Comparison of ENCODE assay signal across 16 cellular contexts in genomic region chr11:5553347-5553746, GRCh38. TPM values are rescaled to one million over a fixed set of nuclear protein-coding genes. Genes with fewer than 3 reads are reported as not detected.
A peak's percentile ranks its signal among the peaks of the same experiment; 100 is the strongest.
DNase-seq lines count a peak whose midpoint lies in the region; ATAC-seq, FAIRE-seq and TF ChIP-seq lines count a peak whose summit lies in the region.
"Had no signal": no experiment of that assay in that cellular context is flagged by ENCODE, and none has a peak within 500 bp of the region (broad histone marks: within the 10 kb centered on the region; RNA-seq: fewer than 3 reads in every experiment).

No MANE protein-coding gene starts in this region.

- H3K9ac ChIP-seq in Loucy (ENCODE audit: low read depth, low read length, poor library complexity, severe bottlenecking): no peak overlapping the region
- H3K9ac ChIP-seq in K562 (ENCODE audit: insufficient read depth in 1 of 2, low read depth in 2 of 2, low read length in 2 of 2): no peak overlapping the region

- H2AFZ ChIP-seq in Loucy (ENCODE audit: low read length) (no peak overlapping the region), K562 (ENCODE audit: low read depth, low read length) (no peak overlapping the region), osteoblast (ENCODE audit: low read length) (no peak overlapping the region)

- H3K9me3 ChIP-seq in Loucy (ENCODE audit: insufficient read depth, low read depth, low read length): no peaks in the 10 kb centered on the region
- H3K9me3 ChIP-seq in K562 (replicated peaks; ENCODE audit: control insufficient read depth, insufficient read depth, low read depth, low read length): no peaks in the 10 kb centered on the region
- H3K9me3 ChIP-seq in osteoblast (ENCODE audit: low read depth, low read length): no peaks in the 10 kb centered on the region
- H3K9me3 ChIP-seq in pancreas: no peaks in the 10 kb centered on the region
- H3K9me3 ChIP-seq: lower lobe of right lung, thyroid gland had no signal

- H3K4me1 ChIP-seq in Loucy (ENCODE audit: insufficient read depth, low read length, poor library complexity, severe bottlenecking) (no peaks in the 10 kb centered on the region), K562 (replicated peaks in 1 of 2; ENCODE audit: control insufficient read depth in 2 of 2, insufficient read depth in 2 of 2, low read length in 2 of 2) (peaks cover 0 to 14% of the 10 kb centered on the region in 2 experiments; a peak in 3 of 5 replicates), osteoblast (ENCODE audit: insufficient read depth, low read length) (peaks cover 10% of the 10 kb centered on the region), pancreas (no peaks in the 10 kb centered on the region)
- H3K4me1 ChIP-seq: lower lobe of right lung had no signal

- H3K4me3 ChIP-seq in Loucy (ENCODE audit: low read length, poor library complexity, severe bottlenecking): no peak overlapping the region
- H3K4me3 ChIP-seq in K562: no peak overlapping the region
- no peak overlapping the region for H3K4me3 ChIP-seq in osteoblast (ENCODE audit: insufficient read depth, low read length)
- no peak overlapping the region for H3K4me3 ChIP-seq in pancreas
- H3K4me3 ChIP-seq: lower lobe of right lung, thyroid gland had no signal

- DNase-seq in NCI-H510A treated with DMSO at 0.1 percent for 48 hours (lab: John Stamatoyannopoulos, UW) (peak; percentile 7), NCI-H510A (lab: John Stamatoyannopoulos, UW) (no peak), K562 (ENCODE audit: extremely low read depth in 1 of 4, low spot score in 3 of 4) (no peak), osteoblast (ENCODE audit: insufficient read length, low spot score, missing footprints) (no peak), HEK293T (ENCODE audit: extremely low spot score) (no peak), DMS79 treated with DMSO at 0.1 percent for 48 hours (lab: John Stamatoyannopoulos, UW) (no peak), pancreas (no peak)
- DNase-seq: activated CD4-positive, alpha-beta memory T cell treated with anti-CD3 and anti-CD28 coated beads, Interleukin-2, amount 10 ng/mL, durations not matched to agents 7 days and 5 days; lower lobe of right lung; NCI-H2029 treated with DMSO at 0.1 percent for 48 hours; thyroid gland had no signal

- H3K27me3 ChIP-seq in Loucy (ENCODE audit: insufficient read depth, low read length, poor library complexity, severe bottlenecking) (no peaks in the 10 kb centered on the region), K562 (ENCODE audit: control insufficient read depth in 2 of 2, insufficient read depth in 2 of 2, low read length in 2 of 2) (no peaks in the 10 kb centered on the region), osteoblast (ENCODE audit: insufficient read depth, low read length) (peaks cover 4% of the 10 kb centered on the region), pancreas (no peaks in the 10 kb centered on the region)
- H3K27me3 ChIP-seq: thyroid gland had no signal

- no peaks in the 10 kb centered on the region for H3K9me1 ChIP-seq in K562 (ENCODE audit: control insufficient read depth, insufficient read depth, low read length)

- intact Hi-C loops in K562 (cut with micrococcal nuclease): loop anchor here (1.0 to 10.0 kb wide), 4 partner anchors 77 to 429 kb away; partner anchors contain the start of genes OR51M1 and OR51V1
- intact Hi-C loops in pancreas (cut with DNase I): no loop called here

- TF ChIP-seq CTCF in Loucy (conservative IDR thresholded peaks at IDR 0.05; ENCODE audit: low read length) (peak; percentile 31), K562 (IDR thresholded peaks at IDR 0.05 in 2 of 3, conservative IDR thresholded peaks at IDR 0.05 in 1 of 3; ENCODE audit: insufficient read depth in 2 of 3, low read depth in 1 of 3, low read length in 3 of 3) (peak in 1 of 3 experiments; percentile 60; a peak in 2 of 6 replicates), osteoblast (IDR thresholded peaks at IDR 0.05; ENCODE audit: extremely low read depth, low read depth, low read length) (peak; percentile 39), pancreas (IDR thresholded peaks at IDR 0.05) (no peak)

- H3K27ac ChIP-seq in K562 (ENCODE audit: extremely low read depth, low read depth, low read length) (no peak overlapping the region), osteoblast (ENCODE audit: low read depth, low read length) (no peak overlapping the region), pancreas (no peak overlapping the region)
- H3K27ac ChIP-seq: lower lobe of right lung, thyroid gland had no signal

- H3K36me3 ChIP-seq in Loucy (ENCODE audit: insufficient read depth, low read length) (no peaks in the 10 kb centered on the region), K562 (ENCODE audit: control insufficient read depth, insufficient read depth, low read length) (no peaks in the 10 kb centered on the region), osteoblast (ENCODE audit: insufficient read depth, low read length) (no peaks in the 10 kb centered on the region), pancreas (no peaks in the 10 kb centered on the region)
- H3K36me3 ChIP-seq: lower lobe of right lung, thyroid gland had no signal

- H3F3A ChIP-seq in Loucy (ENCODE audit: low read depth): no peaks in the 10 kb centered on the region

- TF ChIP-seq POLR2A in K562 (conservative IDR thresholded peaks at IDR 0.05): no peak

- in situ Hi-C loops in K562 (cut with MboI): no loop called here

- no peak for FAIRE-seq in K562 (lab: Jason Lieb, UNC)
- no peak for FAIRE-seq in pancreas (lab: Jason Lieb, UNC)
- FAIRE-seq: D721Med, endometrium had no signal

- no TSS peak for BruUV-seq in K562 (replicated peaks; lab: Mats Ljungman, UMichigan)

- no peaks in the 10 kb centered on the region for H4K20me1 ChIP-seq in Loucy (ENCODE audit: insufficient read depth, low read length, poor library complexity, severe bottlenecking)
- H4K20me1 ChIP-seq in K562 (replicated peaks; ENCODE audit: control insufficient read depth, insufficient read depth, low read length): no peaks in the 10 kb centered on the region
- no peaks in the 10 kb centered on the region for H4K20me1 ChIP-seq in osteoblast (ENCODE audit: insufficient read depth, low read length)

- no peaks in the 10 kb centered on the region for H3K9me2 ChIP-seq in Loucy (replicated peaks; ENCODE audit: low read depth, low read length)

- POLR2A ChIA-PET in K562 (lab: Yijun Ruan, JAX): interaction anchor here (0.6 kb wide), 1 partner anchor 49 kb away, joined by 3 read pairs; no protein-coding TSS in a partner anchor
- POLR2A ChIA-PET in HEK293T (lab: Yijun Ruan, JAX): no interaction called here

- no peak for TF ChIP-seq EP300 in K562 (IDR thresholded peaks at IDR 0.05; ENCODE audit: low read length)

- no peak; the same call in 2 of the 3 replicates for ATAC-seq in K562
- no peak for ATAC-seq in pancreas
- ATAC-seq: lower lobe of right lung had no signal

- H3K79me2 ChIP-seq in Loucy (ENCODE audit: insufficient read depth, low read length) (no peaks in the 10 kb centered on the region), K562 (ENCODE audit: control insufficient read depth, insufficient read depth, low read length) (no peaks in the 10 kb centered on the region), osteoblast (ENCODE audit: insufficient read depth, low read length) (no peaks in the 10 kb centered on the region)

- CTCF ChIA-PET in K562 (lab: Yijun Ruan, JAX; ENCODE audit: low intra/inter-chr PET ratio) (interaction anchor here (1.1 to 2.4 kb wide), 3 partner anchors 77 to 429 kb away, joined by 3 to 13 read pairs (median 3); no protein-coding TSS in a partner anchor), HEK293T (lab: Yijun Ruan, JAX) (no interaction called here)

- H3K4me2 ChIP-seq in Loucy (ENCODE audit: low read depth, low read length, poor library complexity, severe bottlenecking) (no peak overlapping the region), K562 (ENCODE audit: insufficient read depth, low read length) (no peak overlapping the region), osteoblast (ENCODE audit: insufficient read depth, low read length) (no peak overlapping the region)

- TF ChIP-seq RAD21 in K562 (CRISPR knock-in tag; conservative IDR thresholded peaks at IDR 0.05 in 1 of 2, IDR thresholded peaks at IDR 0.05 in 1 of 2): peak; percentile 48 to 71

RNA-seq across cellular contexts. Expression of gene OR52H1, which starts 5.0 kb away (rescaled TPM):
- 0.60 and 1.5 TPM in 2 replicates for total RNA-seq in K562 (2011; cell fraction: chromatin; rRNA removed; ENCODE audit: low replicate concordance)
- 1.6 TPM in 1 of 2 replicates, not detected in the other for total RNA-seq in K562 (2011; cell fraction: nucleolus; rRNA removed)
- total RNA-seq in K562 (2011; cell fraction: nucleoplasm; rRNA removed): 1.0 and 1.6 TPM in 2 replicates
- total RNA-seq in K562 (2014; rRNA removed): not detected in 2 replicates
- total RNA-seq in K562 (2014; rRNA removed; fragmentation: Illumina TruSeq; extraction: Trizol): 0.15 TPM in 1 of 2 replicates, not detected in the other
- not detected in 2 replicates for total RNA-seq in K562 (2015; rRNA removed; fragmentation: Illumina TruSeq; extraction: Trizol)
- not detected in 2 replicates for total RNA-seq in K562 (2021)
- not detected in 2 replicates for polyA plus RNA-seq in K562 (2011; rRNA removed)
- polyA plus RNA-seq in K562 (2011; cell fraction: cytosol; rRNA removed): not detected in 2 replicates
- 0.11 and 0.13 TPM in 2 replicates for polyA plus RNA-seq in K562 (2011; cell fraction: nucleus; rRNA removed)
- polyA plus RNA-seq in K562 (2012): not detected in 2 replicates
- not detected in 2 replicates for polyA plus RNA-seq in K562 (2014; fragmentation: Illumina TruSeq; extraction: Trizol)
- polyA plus RNA-seq in K562 (2014; fragmentation: Nextera tagmentation; extraction: Ambion mirVana): not detected
- not detected in 2 replicates for polyA plus RNA-seq in K562 (2014; rRNA removed)
- 0.77 and 0.84 TPM in 2 replicates for polyA minus RNA-seq in K562 (2011; rRNA and poly(A)+ RNA removed)
- not detected in 2 replicates for polyA minus RNA-seq in K562 (2011; cell fraction: cytosol; rRNA and poly(A)+ RNA removed)
- 0.81 TPM in 1 of 2 replicates, not detected in the other for polyA minus RNA-seq in K562 (2011; cell fraction: nucleus; rRNA and poly(A)+ RNA removed)
- total RNA-seq in osteoblast: 0.29 and 0.36 TPM in 2 replicates
- under 1 TPM in 4 of 6 donors, not detected in 2; 0.17 to 0.31 (median 0.25) TPM for total RNA-seq in pancreas
- not detected for polyA plus RNA-seq in pancreas
- total RNA-seq: A673; activated CD4-positive, alpha-beta memory T cell treated with anti-CD3 and anti-CD28 coated beads, Interleukin-2, amount 10 ng/mL, durations not matched to agents 7 days and 5 days; activated T-helper 2 cell treated with anti-CD3 and anti-CD28 coated beads, Interferon-gamma antibody, Interleukin-2, Interleukin-4, amounts not matched to agents 10 μg/mL and 5 μg/mL and 100 μg/mL, durations not matched to agents 14 hours and 24 hours and 36 hours had no signal

RNA-seq across cellular contexts. Expression of gene OR52B6, which starts 27.3 kb away (rescaled TPM):
- total RNA-seq in K562 (2011; cell fraction: chromatin; rRNA removed; ENCODE audit: low replicate concordance): not detected in 2 replicates
- not detected in 2 replicates for total RNA-seq in K562 (2011; cell fraction: nucleolus; rRNA removed)
- not detected in 2 replicates for total RNA-seq in K562 (2011; cell fraction: nucleoplasm; rRNA removed)
- total RNA-seq in K562 (2014; rRNA removed): not detected in 2 replicates
- not detected in 2 replicates for total RNA-seq in K562 (2014; rRNA removed; fragmentation: Illumina TruSeq; extraction: Trizol)
- total RNA-seq in K562 (2015; rRNA removed; fragmentation: Illumina TruSeq; extraction: Trizol): not detected in 2 replicates
- not detected in 2 replicates for total RNA-seq in K562 (2021)
- polyA plus RNA-seq in K562 (2011; rRNA removed): not detected in 2 replicates
- not detected in 2 replicates for polyA plus RNA-seq in K562 (2011; cell fraction: cytosol; rRNA removed)
- polyA plus RNA-seq in K562 (2011; cell fraction: nucleus; rRNA removed): not detected in 2 replicates
- polyA plus RNA-seq in K562 (2012): not detected in 2 replicates
- polyA plus RNA-seq in K562 (2014; fragmentation: Illumina TruSeq; extraction: Trizol): not detected in 2 replicates
- not detected for polyA plus RNA-seq in K562 (2014; fragmentation: Nextera tagmentation; extraction: Ambion mirVana)
- not detected in 2 replicates for polyA plus RNA-seq in K562 (2014; rRNA removed)
- not detected in 2 replicates for polyA minus RNA-seq in K562 (2011; rRNA and poly(A)+ RNA removed)
- not detected in 2 replicates for polyA minus RNA-seq in K562 (2011; cell fraction: cytosol; rRNA and poly(A)+ RNA removed)
- not detected in 2 replicates for polyA minus RNA-seq in K562 (2011; cell fraction: nucleus; rRNA and poly(A)+ RNA removed)
- not detected in 2 replicates for total RNA-seq in osteoblast
- not detected for total RNA-seq in pancreas
- polyA plus RNA-seq in pancreas: not detected
- total RNA-seq: A673; activated CD4-positive, alpha-beta memory T cell treated with anti-CD3 and anti-CD28 coated beads, Interleukin-2, amount 10 ng/mL, durations not matched to agents 7 days and 5 days; activated T-helper 2 cell treated with anti-CD3 and anti-CD28 coated beads, Interferon-gamma antibody, Interleukin-2, Interleukin-4, amounts not matched to agents 10 μg/mL and 5 μg/mL and 100 μg/mL, durations not matched to agents 14 hours and 24 hours and 36 hours; lower lobe of right lung; thyroid gland had no signal

RNA-seq across cellular contexts. Expression of gene UBQLNL, which starts 36.8 kb away (rescaled TPM):
- 0.23 and 0.32 TPM in 2 replicates for total RNA-seq in K562 (2011; cell fraction: chromatin; rRNA removed; ENCODE audit: low replicate concordance)
- total RNA-seq in K562 (2011; cell fraction: nucleolus; rRNA removed): 0.33 and 0.53 TPM in 2 replicates
- total RNA-seq in K562 (2011; cell fraction: nucleoplasm; rRNA removed): 0.51 TPM in 1 of 2 replicates, not detected in the other
- total RNA-seq in K562 (2014; rRNA removed) (0.14 and 0.16 TPM in 2 replicates), K562 (2014; rRNA removed; fragmentation: Illumina TruSeq; extraction: Trizol) (0.16 and 0.18 TPM in 2 replicates), K562 (2015; rRNA removed; fragmentation: Illumina TruSeq; extraction: Trizol) (0.11 and 0.14 TPM in 2 replicates), K562 (2021) (0.09 and 0.20 TPM in 2 replicates), osteoblast (0.29 and 0.36 TPM in 2 replicates), pancreas (under 1 TPM; 0.09 to 0.53 (median 0.23) TPM)
- polyA plus RNA-seq in K562 (2011; rRNA removed) (0.14 and 0.20 TPM in 2 replicates), K562 (2014; fragmentation: Illumina TruSeq; extraction: Trizol) (0.06 and 0.27 TPM in 2 replicates), K562 (2014; fragmentation: Nextera tagmentation; extraction: Ambion mirVana) (under 1 TPM; 0.07 to 0.14 TPM), K562 (2014; rRNA removed) (0.24 TPM in 1 of 2 replicates, not detected in the other), pancreas (1 to 10 TPM in 1 of 2 donors, under 1 TPM in 1; 0.53 to 1.0 TPM)
- polyA plus RNA-seq in K562 (2011; cell fraction: cytosol; rRNA removed): 0.07 and 0.13 TPM in 2 replicates
- 0.97 and 1.1 TPM in 2 replicates for polyA plus RNA-seq in K562 (2011; cell fraction: nucleus; rRNA removed)
- 0.14 and 0.86 TPM in 2 replicates for polyA plus RNA-seq in K562 (2012)
- 0.14 and 0.33 TPM in 2 replicates for polyA minus RNA-seq in K562 (2011; rRNA and poly(A)+ RNA removed)
- polyA minus RNA-seq in K562 (2011; cell fraction: cytosol; rRNA and poly(A)+ RNA removed): not detected in 2 replicates
- 0.27 and 0.56 TPM in 2 replicates for polyA minus RNA-seq in K562 (2011; cell fraction: nucleus; rRNA and poly(A)+ RNA removed)
- total RNA-seq: A673 had no signal

RNA-seq across cellular contexts. Expression of gene TRIM6, which starts 43.1 kb away (rescaled TPM):
- 5.8 and 10.9 TPM in 2 replicates for total RNA-seq in K562 (2011; cell fraction: chromatin; rRNA removed; ENCODE audit: low replicate concordance)
- 3.0 and 4.1 TPM in 2 replicates for total RNA-seq in K562 (2011; cell fraction: nucleolus; rRNA removed)
- 5.3 and 7.7 TPM in 2 replicates for total RNA-seq in K562 (2011; cell fraction: nucleoplasm; rRNA removed)
- total RNA-seq in K562 (2014; rRNA removed) (5.6 and 6.0 TPM in 2 replicates), K562 (2014; rRNA removed; fragmentation: Illumina TruSeq; extraction: Trizol) (7.4 and 7.6 TPM in 2 replicates), K562 (2015; rRNA removed; fragmentation: Illumina TruSeq; extraction: Trizol) (10.3 and 10.5 TPM in 2 replicates), K562 (2021) (6.7 and 7.2 TPM in 2 replicates), osteoblast (3.6 and 3.8 TPM in 2 replicates), pancreas (1 to 10 TPM in 4 of 6 donors, under 1 TPM in 2; 0.76 to 1.7 (median 1.4) TPM)
- polyA plus RNA-seq in K562 (2011; rRNA removed) (7.7 and 9.5 TPM in 2 replicates), K562 (2014; fragmentation: Illumina TruSeq; extraction: Trizol) (8.2 and 11.8 TPM in 2 replicates), K562 (2014; fragmentation: Nextera tagmentation; extraction: Ambion mirVana) (1 to 10 TPM; 5.0 to 8.7 TPM), K562 (2014; rRNA removed) (9.8 and 9.9 TPM in 2 replicates), pancreas (1 to 10 TPM; 1.1 to 1.7 TPM)
- polyA plus RNA-seq in K562 (2011; cell fraction: cytosol; rRNA removed): 4.3 and 8.1 TPM in 2 replicates
- polyA plus RNA-seq in K562 (2011; cell fraction: nucleus; rRNA removed): 6.9 and 10.1 TPM in 2 replicates
- 13.3 and 29.1 TPM in 2 replicates for polyA plus RNA-seq in K562 (2012)
- 3.2 and 4.6 TPM in 2 replicates for polyA minus RNA-seq in K562 (2011; rRNA and poly(A)+ RNA removed)
- 3.4 and 3.6 TPM in 2 replicates for polyA minus RNA-seq in K562 (2011; cell fraction: cytosol; rRNA and poly(A)+ RNA removed)
- polyA minus RNA-seq in K562 (2011; cell fraction: nucleus; rRNA and poly(A)+ RNA removed): 2.6 and 3.8 TPM in 2 replicates

RNA-seq across cellular contexts. Expression of gene UBQLN3, which starts 43.6 kb away (rescaled TPM):
- total RNA-seq in K562 (2011; cell fraction: chromatin; rRNA removed; ENCODE audit: low replicate concordance): 0.12 and 0.33 TPM in 2 replicates
- not detected in 2 replicates for total RNA-seq in K562 (2011; cell fraction: nucleolus; rRNA removed)
- total RNA-seq in K562 (2011; cell fraction: nucleoplasm; rRNA removed): not detected in 2 replicates
- total RNA-seq in K562 (2014; rRNA removed) (0.27 TPM in 1 of 2 replicates, not detected in the other), K562 (2014; rRNA removed; fragmentation: Illumina TruSeq; extraction: Trizol) (not detected in 2 replicates), K562 (2015; rRNA removed; fragmentation: Illumina TruSeq; extraction: Trizol) (not detected in 2 replicates), K562 (2021) (0.07 TPM in 1 of 2 replicates, not detected in the other), osteoblast (under 0.01 TPM in 1 of 2 replicates, not detected in the other), pancreas (under 1 TPM in 3 of 6 donors, not detected in 3; 0.18 to 0.31 (median 0.22) TPM)
- polyA plus RNA-seq in K562 (2011; rRNA removed) (0.05 TPM in 1 of 2 replicates, not detected in the other), K562 (2014; fragmentation: Illumina TruSeq; extraction: Trizol) (not detected in 2 replicates), K562 (2014; fragmentation: Nextera tagmentation; extraction: Ambion mirVana) (under 1 TPM in 1 of 2 experiments, not detected in 1; 0.01 TPM), K562 (2014; rRNA removed) (not detected in 2 replicates), pancreas (not detected)
- not detected in 2 replicates for polyA plus RNA-seq in K562 (2011; cell fraction: cytosol; rRNA removed)
- polyA plus RNA-seq in K562 (2011; cell fraction: nucleus; rRNA removed): 0.06 and 0.21 TPM in 2 replicates
- polyA plus RNA-seq in K562 (2012): not detected in 2 replicates
- 0.11 TPM in 1 of 2 replicates, not detected in the other for polyA minus RNA-seq in K562 (2011; rRNA and poly(A)+ RNA removed)
- not detected in 2 replicates for polyA minus RNA-seq in K562 (2011; cell fraction: cytosol; rRNA and poly(A)+ RNA removed)
- 0.13 and 0.22 TPM in 2 replicates for polyA minus RNA-seq in K562 (2011; cell fraction: nucleus; rRNA and poly(A)+ RNA removed)
- total RNA-seq: A673; activated CD4-positive, alpha-beta memory T cell treated with anti-CD3 and anti-CD28 coated beads, Interleukin-2, amount 10 ng/mL, durations not matched to agents 7 days and 5 days; activated T-helper 2 cell treated with anti-CD3 and anti-CD28 coated beads, Interferon-gamma antibody, Interleukin-2, Interleukin-4, amounts not matched to agents 10 μg/mL and 5 μg/mL and 100 μg/mL, durations not matched to agents 14 hours and 24 hours and 36 hours had no signal

Comparison
In these comparisons a context has a peak if more than half of its experiments do, and no peak if none do; other contexts are left out.
1. CTCF ChIP-seq: peak in Loucy (single experiment) and osteoblast (single experiment); none in pancreas (0 of 4).